16 cellular contexts compared by ENCODE assay signal in genomic region chr6:15534970-15535369, GRCh38.
A peak's percentile ranks its signal among the peaks of the same experiment; 100 is the strongest.
DNase-seq lines count a peak whose midpoint lies in the region; ATAC-seq, FAIRE-seq and TF ChIP-seq lines count a peak whose summit lies in the region.
"Had no signal": no experiment of that assay in that cellular context is flagged by ENCODE, and none has a peak within 500 bp of the region (broad histone marks: within the 10 kb centered on the region; RNA-seq: fewer than 3 reads in every experiment).

No MANE protein-coding gene starts in this region.

- H3K9me3 Mint-ChIP-seq in nephron progenitor cell = peaks cover 24% of the 10 kb centered on the region

- H3K9me3 ChIP-seq in K562 (replicated peaks; ENCODE audit: control insufficient read depth, insufficient read depth, low read depth, low read length) = no peaks in the 10 kb centered on the region
- H3K9me3 ChIP-seq in hepatocyte (ENCODE audit: low read depth) = no peaks in the 10 kb centered on the region
- H3K9me3 ChIP-seq: MG63 had no signal

- H3K27me3 Mint-ChIP-seq in nephron progenitor cell (ENCODE audit: low read depth, poor library complexity) = peaks cover 4% of the 10 kb centered on the region
- H3K27me3 Mint-ChIP-seq: brain had no signal

- POLR2A ChIA-PET in K562 (lab: Yijun Ruan, JAX) = interaction anchor here (0.7 to 2.4 kb wide), 6 partner anchors 9 to 188 kb away, joined by 3 to 12 read pairs (median 5); no protein-coding TSS in a partner anchor

- TF ChIP-seq RAD21 in K562 (CRISPR knock-in tag; conservative IDR thresholded peaks at IDR 0.05 in 1 of 2, IDR thresholded peaks at IDR 0.05 in 1 of 2) = no peak

- DNase-seq in GDM1 (lab: John Stamatoyannopoulos, UW) (peak; percentile 6), NB4 (ENCODE audit: low read depth) (peak; percentile 86), K562 (ENCODE audit: extremely low read depth in 1 of 4, low spot score in 3 of 4) (no peak), nephron progenitor cell (no peak), hepatocyte (ENCODE audit: low spot score) (no peak), coronary artery (ENCODE audit: low spot score) (no peak)
- no peak for DNase-seq in stimulated activated CD4-positive, alpha-beta T cell treated with anti-CD3 and anti-CD28 coated beads, Interleukin-12 subunit alpha, Interleukin-12 subunit beta, amount 100 ng/mL, for 4 hours
- DNase-seq: activated CD8-positive, alpha-beta memory T cell treated with anti-CD3 and anti-CD28 coated beads for 24 hours; activated gamma-delta T cell treated with Interleukin-2 at 50 U/mL for 16 hours; DMS79 treated with DMSO at 0.1 percent for 48 hours; MG63; stimulated activated naive CD4-positive, alpha-beta T cell had no signal

- H3K4me1 Mint-ChIP-seq in nephron progenitor cell = no peaks in the 10 kb centered on the region

- no peak for FAIRE-seq in K562 (lab: Jason Lieb, UNC)
- FAIRE-seq: urothelium cell line had no signal

- intact Hi-C loops in K562 (cut with micrococcal nuclease) = no loop called here

- BruUV-seq in K562 (replicated peaks; lab: Mats Ljungman, UMichigan) = no TSS peak

- H3K27ac ChIP-seq in K562 (ENCODE audit: extremely low read depth, low read depth, low read length) = no peak overlapping the region
- H3K27ac ChIP-seq in hepatocyte = no peak overlapping the region
- no peak overlapping the region for H3K27ac ChIP-seq in coronary artery
- H3K27ac ChIP-seq: VCaP had no signal

- no peaks in the 10 kb centered on the region for H3K9me2 ChIP-seq in hepatocyte (replicated peaks; ENCODE audit: insufficient read depth)

- TF ChIP-seq CTCF in NB4 (IDR thresholded peaks at IDR 0.05; ENCODE audit: low read depth, low read length) (no peak), K562 (IDR thresholded peaks at IDR 0.05 in 2 of 3, conservative IDR thresholded peaks at IDR 0.05 in 1 of 3; ENCODE audit: insufficient read depth in 2 of 3, low read depth in 1 of 3, low read length in 3 of 3) (no peak), nephron progenitor cell (IDR thresholded peaks at IDR 0.05) (no peak), hepatocyte (IDR thresholded peaks at IDR 0.05; ENCODE audit: poor library complexity) (no peak), coronary artery (IDR thresholded peaks at IDR 0.05) (no peak)

- H2AFZ ChIP-seq in K562 (ENCODE audit: low read depth, low read length) (no peak overlapping the region), hepatocyte (no peak overlapping the region)

- TF ChIP-seq EP300 in K562 (IDR thresholded peaks at IDR 0.05; ENCODE audit: low read length) = no peak

- H3K4me2 ChIP-seq in K562 (ENCODE audit: insufficient read depth, low read length) (no peak overlapping the region), hepatocyte (no peak overlapping the region)

- no peaks in the 10 kb centered on the region for H3K9me1 ChIP-seq in K562 (ENCODE audit: control insufficient read depth, insufficient read depth, low read length)

- ATAC-seq in K562 = peak; percentile 42; the same call in 1 of the 3 replicates

- in situ Hi-C loops in K562 (cut with MboI) = no loop called here

- peak overlapping the region; percentile 91 for H3K27ac Mint-ChIP-seq in nephron progenitor cell
- H3K27ac Mint-ChIP-seq: brain had no signal

- H3K27me3 ChIP-seq in K562 (ENCODE audit: control insufficient read depth in 2 of 2, insufficient read depth in 2 of 2, low read length in 2 of 2) (no peaks in the 10 kb centered on the region), hepatocyte (no peaks in the 10 kb centered on the region)
- H3K27me3 ChIP-seq: BLaER1 treated with 17β-estradiol and CSF1 and Interleukin-3, amounts not matched to agents 10 nM and 100 nM; MG63 had no signal

- H3K36me3 ChIP-seq in K562 (ENCODE audit: control insufficient read depth, insufficient read depth, low read length) = peaks cover 22% of the 10 kb centered on the region; the same call in 2 of the 3 replicates
- H3K36me3 ChIP-seq in hepatocyte (replicated peaks; ENCODE audit: insufficient read depth, low read depth) = no peaks in the 10 kb centered on the region
- H3K36me3 ChIP-seq: MG63 had no signal

- H4K20me1 ChIP-seq in K562 (replicated peaks; ENCODE audit: control insufficient read depth, insufficient read depth, low read length) = no peaks in the 10 kb centered on the region
- H4K20me1 ChIP-seq in hepatocyte (ENCODE audit: insufficient read depth, poor library complexity, severe bottlenecking) = no peaks in the 10 kb centered on the region

- WGBS in K562 (ENCODE audit: insufficient coverage, low coverage, missing lambda C conversion rate) = 37% methylated on average over 3 of the region's 3 CpGs
- WGBS in hepatocyte (ENCODE audit: low lambda C conversion rate, missing lambda C conversion rate) = 89% methylated on average over 3 of the region's 3 CpGs

- TF ChIP-seq POLR2A in NB4 (IDR thresholded peaks at IDR 0.05; ENCODE audit: extremely low read depth, insufficient read length) (no peak), K562 (conservative IDR thresholded peaks at IDR 0.05) (no peak)

- H3K36me3 Mint-ChIP-seq in nephron progenitor cell (ENCODE audit: low read depth) = peaks cover 70% of the 10 kb centered on the region

- H3K9ac ChIP-seq in K562 (ENCODE audit: insufficient read depth in 1 of 2, low read depth in 2 of 2, low read length in 2 of 2) = no peak overlapping the region

- no peak overlapping the region for H3K4me3 Mint-ChIP-seq in nephron progenitor cell
- H3K4me3 Mint-ChIP-seq: brain had no signal

- peaks cover 0 to 2% of the 10 kb centered on the region in 2 experiments; a peak in 2 of 5 replicates for H3K4me1 ChIP-seq in K562 (replicated peaks in 1 of 2; ENCODE audit: control insufficient read depth in 2 of 2, insufficient read depth in 2 of 2, low read length in 2 of 2)
- H3K4me1 ChIP-seq in hepatocyte (ENCODE audit: insufficient read depth) = peaks cover 5% of the 10 kb centered on the region

- no peak overlapping the region for H3K4me3 ChIP-seq in NB4 (ENCODE audit: low read depth, low read length)
- H3K4me3 ChIP-seq in K562 = no peak overlapping the region
- no peak overlapping the region for H3K4me3 ChIP-seq in hepatocyte
- no peak overlapping the region for H3K4me3 ChIP-seq in coronary artery
- H3K4me3 ChIP-seq: BLaER1 treated with 17β-estradiol and CSF1 and Interleukin-3, amounts not matched to agents 10 nM and 100 nM; MG63 had no signal

- H3K79me2 ChIP-seq in K562 (ENCODE audit: control insufficient read depth, insufficient read depth, low read length) = no peaks in the 10 kb centered on the region
- H3K79me2 ChIP-seq in hepatocyte = no peaks in the 10 kb centered on the region

- CTCF ChIA-PET in K562 (lab: Yijun Ruan, JAX; ENCODE audit: low intra/inter-chr PET ratio) = no interaction called here

TF ChIP-seq in K562, 482 proteins besides CTCF, POLR2A, EP300 and RAD21:
- TF ChIP-seq CHD2 (IDR thresholded peaks at IDR 0.05; ENCODE audit: low read depth, low read length) (peak; percentile 27; the same call in 1 of the 2 replicates), BHLHE40 (IDR thresholded peaks at IDR 0.05; ENCODE audit: low read length) (peak; percentile 14; the same call in 1 of the 2 replicates), MCM7 (IDR thresholded peaks at IDR 0.05) (no peak), SIN3A (IDR thresholded peaks at IDR 0.05; ENCODE audit: borderline replicate concordance in 2 of 2, control insufficient read depth in 1 of 2, low read depth in 2 of 2, low read length in 2 of 2) (no peak), FOSL1 (tag; conservative IDR thresholded peaks at IDR 0.05) (0 out of 2 replicates have a peak, but pooled peaks have one; percentile 16), NR1H2 (CRISPR knock-in tag; IDR thresholded peaks at IDR 0.05) (no peak), E2F5 (CRISPR knock-in tag; IDR thresholded peaks at IDR 0.05) (no peak)

Comparison
In these comparisons a context has a peak if more than half of its experiments do, and no peak if none do; other contexts are left out.
1. DNase-seq: peak in GDM1 (single experiment) and NB4 (single experiment); none in K562 (0 of 4), nephron progenitor cell (single experiment), hepatocyte (single experiment), coronary artery (single experiment) and stimulated activated CD4-positive, alpha-beta T cell treated with anti-CD3 and anti-CD28 coated beads, Interleukin-12 subunit alpha, Interleukin-12 subunit beta, amount 100 ng/mL, for 4 hours (single experiment).